ENCODE assay signal across 2 cellular contexts in the genomic region with DNA sequence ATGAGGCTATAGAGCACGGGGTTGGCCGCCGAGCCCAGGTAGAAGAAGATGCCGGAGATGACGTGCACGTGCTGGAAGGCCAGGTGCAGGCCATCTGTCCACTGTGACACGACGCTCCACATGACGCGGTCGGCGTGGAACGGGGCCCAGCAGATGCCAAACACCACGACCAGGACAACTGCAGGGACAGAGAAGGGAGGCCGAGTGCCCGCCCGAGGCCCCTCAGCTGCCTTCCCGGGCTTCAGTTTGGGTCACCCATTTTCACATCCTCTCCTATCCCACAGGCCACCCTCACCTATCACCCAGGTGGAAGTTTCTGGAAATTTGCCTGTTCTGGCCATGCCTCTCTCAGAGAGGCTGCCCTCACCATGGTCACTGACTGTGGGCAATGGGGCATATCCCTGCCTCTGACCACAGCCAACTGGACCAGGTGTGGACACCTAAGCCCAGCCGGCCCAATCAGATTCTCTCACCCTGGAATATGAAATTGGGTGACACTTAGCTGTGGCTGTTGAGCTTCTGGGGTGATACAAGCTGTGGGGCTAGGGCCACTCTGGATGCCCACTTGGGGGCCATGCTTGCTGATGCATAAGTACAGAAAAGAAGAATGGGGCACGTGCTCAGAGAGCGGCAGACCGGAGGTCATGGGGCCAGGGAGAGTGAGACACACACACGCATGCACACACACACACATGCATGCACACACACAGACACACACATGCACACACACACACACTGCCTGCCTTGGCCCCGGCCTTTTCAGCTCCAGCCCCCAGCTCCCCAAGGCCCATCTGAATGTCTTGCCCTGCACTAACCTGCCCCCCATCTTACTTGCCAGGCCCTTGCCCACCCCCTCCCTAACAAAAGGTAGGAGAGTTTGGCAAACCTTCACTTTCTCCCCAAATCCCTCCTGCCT.
A peak's percentile ranks its signal among the peaks of the same experiment; 100 is the strongest.
TF ChIP-seq lines count a peak whose summit lies in the region.

No MANE protein-coding gene starts in this region.

TF ChIP-seq in HepG2, 621 proteins besides CTCF, POLR2A, EP300 and RAD21:
- TF ChIP-seq ZNF317 (CRISPR knock-in tag; IDR thresholded peaks at IDR 0.05): no peak
- TF ChIP-seq, protein P1, sequence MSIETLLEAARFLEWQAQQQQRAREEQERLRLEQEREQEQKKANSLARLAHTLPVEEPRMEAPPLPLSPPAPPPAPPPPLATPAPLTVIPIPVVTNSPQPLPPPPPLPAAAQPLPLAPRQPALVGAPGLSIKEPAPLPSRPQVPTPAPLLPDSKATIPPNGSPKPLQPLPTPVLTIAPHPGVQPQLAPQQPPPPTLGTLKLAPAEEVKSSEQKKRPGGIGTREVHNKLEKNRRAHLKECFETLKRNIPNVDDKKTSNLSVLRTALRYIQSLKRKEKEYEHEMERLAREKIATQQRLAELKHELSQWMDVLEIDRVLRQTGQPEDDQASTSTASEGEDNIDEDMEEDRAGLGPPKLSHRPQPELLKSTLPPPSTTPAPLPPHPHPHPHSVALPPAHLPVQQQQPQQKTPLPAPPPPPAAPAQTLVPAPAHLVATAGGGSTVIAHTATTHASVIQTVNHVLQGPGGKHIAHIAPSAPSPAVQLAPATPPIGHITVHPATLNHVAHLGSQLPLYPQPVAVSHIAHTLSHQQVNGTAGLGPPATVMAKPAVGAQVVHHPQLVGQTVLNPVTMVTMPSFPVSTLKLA (IDR thresholded peaks at IDR 0.05): peak; percentile 31; the same call in 1 of the 2 replicates
TF ChIP-seq in HepG2: peak in this region for 1.

TF ChIP-seq in H1, 55 proteins besides CTCF, POLR2A, EP300 and RAD21:
- no peak for TF ChIP-seq SAP30 (IDR thresholded peaks at IDR 0.05; ENCODE audit: insufficient read depth, insufficient replicate concordance, low read length)
- no peak for TF ChIP-seq TCF12 (IDR thresholded peaks at IDR 0.05; ENCODE audit: low read depth, low read length)
- no peak for TF ChIP-seq RNF2 (IDR thresholded peaks at IDR 0.05; ENCODE audit: borderline replicate concordance, low read depth, low read length, missing control alignments, poor library complexity, severe bottlenecking)
- no peak for TF ChIP-seq CBX8 (IDR thresholded peaks at IDR 0.05; ENCODE audit: borderline replicate concordance, low read depth, low read length)
- no peak for TF ChIP-seq BACH1 (IDR thresholded peaks at IDR 0.05; ENCODE audit: low read length)
- no peak for TF ChIP-seq EGR1 (IDR thresholded peaks at IDR 0.05; ENCODE audit: borderline replicate concordance, low read depth, low read length)
- no peak for TF ChIP-seq ASH2L (IDR thresholded peaks at IDR 0.05; ENCODE audit: low read length)
- TF ChIP-seq HDAC2 (IDR thresholded peaks at IDR 0.05; ENCODE audit: borderline replicate concordance in 1 of 2, low read depth in 2 of 2, low read length in 2 of 2): no peak
- TF ChIP-seq, protein P2, sequence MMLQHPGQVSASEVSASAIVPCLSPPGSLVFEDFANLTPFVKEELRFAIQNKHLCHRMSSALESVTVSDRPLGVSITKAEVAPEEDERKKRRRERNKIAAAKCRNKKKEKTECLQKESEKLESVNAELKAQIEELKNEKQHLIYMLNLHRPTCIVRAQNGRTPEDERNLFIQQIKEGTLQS (IDR thresholded peaks at IDR 0.05; ENCODE audit: insufficient read depth, low read depth, low read length): no peak
- TF ChIP-seq, protein P3, sequence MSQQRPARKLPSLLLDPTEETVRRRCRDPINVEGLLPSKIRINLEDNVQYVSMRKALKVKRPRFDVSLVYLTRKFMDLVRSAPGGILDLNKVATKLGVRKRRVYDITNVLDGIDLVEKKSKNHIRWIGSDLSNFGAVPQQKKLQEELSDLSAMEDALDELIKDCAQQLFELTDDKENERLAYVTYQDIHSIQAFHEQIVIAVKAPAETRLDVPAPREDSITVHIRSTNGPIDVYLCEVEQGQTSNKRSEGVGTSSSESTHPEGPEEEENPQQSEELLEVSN (IDR thresholded peaks at IDR 0.05): no peak
- TF ChIP-seq CREB1 (IDR thresholded peaks at IDR 0.05): no peak
- TF ChIP-seq, protein P4, sequence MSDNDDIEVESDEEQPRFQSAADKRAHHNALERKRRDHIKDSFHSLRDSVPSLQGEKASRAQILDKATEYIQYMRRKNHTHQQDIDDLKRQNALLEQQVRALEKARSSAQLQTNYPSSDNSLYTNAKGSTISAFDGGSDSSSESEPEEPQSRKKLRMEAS (IDR thresholded peaks at IDR 0.05): no peak
- no peak for TF ChIP-seq SP4 (IDR thresholded peaks at IDR 0.05; ENCODE audit: low read length)
- TF ChIP-seq BCL11A (IDR thresholded peaks at IDR 0.05; ENCODE audit: low read depth in 2 of 2, low read length in 2 of 2): no peak
- TF ChIP-seq MAFK (IDR thresholded peaks at IDR 0.05; ENCODE audit: low read depth, low read length): no peak
- no peak for TF ChIP-seq NANOG (IDR thresholded peaks at IDR 0.05; ENCODE audit: insufficient read depth, low read depth, low read length, poor library complexity, severe bottlenecking)
- TF ChIP-seq YY1 (IDR thresholded peaks at IDR 0.05; ENCODE audit: low read depth, low read length): no peak
